ENCODE assay signal across 1 cellular context in the genomic region with DNA sequence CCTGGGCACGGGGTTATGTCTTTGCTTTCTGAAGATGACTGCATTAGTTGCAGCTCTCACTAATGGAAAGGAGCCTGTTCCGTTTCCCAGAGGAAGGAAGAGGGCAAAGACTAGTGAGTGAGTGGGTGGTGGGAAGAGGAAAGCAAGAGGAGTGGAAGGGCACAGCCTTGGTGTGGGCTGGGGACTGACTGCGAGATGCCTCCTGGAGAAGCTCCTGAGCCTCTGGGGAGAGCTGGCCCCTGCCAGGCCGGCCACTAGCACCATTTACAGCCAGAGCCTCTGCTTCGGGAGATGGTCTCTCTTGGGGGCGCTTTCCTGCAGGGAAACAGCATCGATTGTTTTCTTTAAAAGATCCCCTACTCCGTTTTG.
TF ChIP-seq lines count a peak whose summit lies in the region.

No MANE protein-coding gene starts in this region.

TF ChIP-seq in H1, 55 proteins besides CTCF, POLR2A, EP300 and RAD21:
- no peak for TF ChIP-seq CBX5 (IDR thresholded peaks at IDR 0.05; ENCODE audit: low read depth, low read length)
- no peak for TF ChIP-seq CREB1 (IDR thresholded peaks at IDR 0.05)
- no peak for TF ChIP-seq SRF (IDR thresholded peaks at IDR 0.05; ENCODE audit: low read depth, low read length)
- TF ChIP-seq EZH2 (IDR thresholded peaks at IDR 0.05; ENCODE audit: low read depth, low read length, severe bottlenecking): peak; percentile 62
- TF ChIP-seq, protein P1, sequence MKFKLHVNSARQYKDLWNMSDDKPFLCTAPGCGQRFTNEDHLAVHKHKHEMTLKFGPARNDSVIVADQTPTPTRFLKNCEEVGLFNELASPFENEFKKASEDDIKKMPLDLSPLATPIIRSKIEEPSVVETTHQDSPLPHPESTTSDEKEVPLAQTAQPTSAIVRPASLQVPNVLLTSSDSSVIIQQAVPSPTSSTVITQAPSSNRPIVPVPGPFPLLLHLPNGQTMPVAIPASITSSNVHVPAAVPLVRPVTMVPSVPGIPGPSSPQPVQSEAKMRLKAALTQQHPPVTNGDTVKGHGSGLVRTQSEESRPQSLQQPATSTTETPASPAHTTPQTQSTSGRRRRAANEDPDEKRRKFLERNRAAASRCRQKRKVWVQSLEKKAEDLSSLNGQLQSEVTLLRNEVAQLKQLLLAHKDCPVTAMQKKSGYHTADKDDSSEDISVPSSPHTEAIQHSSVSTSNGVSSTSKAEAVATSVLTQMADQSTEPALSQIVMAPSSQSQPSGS (IDR thresholded peaks at IDR 0.05; ENCODE audit: low read length): 0 out of 2 replicates have a peak, but pooled peaks have one; percentile 29
- TF ChIP-seq SP2 (IDR thresholded peaks at IDR 0.05; ENCODE audit: low read length): no peak
- no peak for TF ChIP-seq BCL11A (IDR thresholded peaks at IDR 0.05; ENCODE audit: low read depth in 2 of 2, low read length in 2 of 2)
- no peak for TF ChIP-seq RNF2 (IDR thresholded peaks at IDR 0.05; ENCODE audit: borderline replicate concordance, low read depth, low read length, missing control alignments, poor library complexity, severe bottlenecking)
- TF ChIP-seq ASH2L (IDR thresholded peaks at IDR 0.05; ENCODE audit: low read length): no peak
- TF ChIP-seq, protein P2, sequence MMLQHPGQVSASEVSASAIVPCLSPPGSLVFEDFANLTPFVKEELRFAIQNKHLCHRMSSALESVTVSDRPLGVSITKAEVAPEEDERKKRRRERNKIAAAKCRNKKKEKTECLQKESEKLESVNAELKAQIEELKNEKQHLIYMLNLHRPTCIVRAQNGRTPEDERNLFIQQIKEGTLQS (IDR thresholded peaks at IDR 0.05; ENCODE audit: insufficient read depth, low read depth, low read length): no peak
- no peak for TF ChIP-seq SAP30 (IDR thresholded peaks at IDR 0.05; ENCODE audit: insufficient read depth, insufficient replicate concordance, low read length)
- TF ChIP-seq HDAC2 (IDR thresholded peaks at IDR 0.05; ENCODE audit: borderline replicate concordance in 1 of 2, low read depth in 2 of 2, low read length in 2 of 2): no peak
- TF ChIP-seq JUN (IDR thresholded peaks at IDR 0.05; ENCODE audit: low read depth, low read length): no peak
- no peak for TF ChIP-seq RFX5 (IDR thresholded peaks at IDR 0.05; ENCODE audit: borderline replicate concordance, low read depth, low read length)
- TF ChIP-seq SIN3A (conservative IDR thresholded peaks at IDR 0.05 in 1 of 2, IDR thresholded peaks at IDR 0.05 in 1 of 2; ENCODE audit: low read depth in 1 of 2, low read length in 2 of 2): 0 out of 4 replicates have a peak, but pooled peaks of 1 of the 2 experiments have one; percentile 7
- no peak for TF ChIP-seq TEAD4 (IDR thresholded peaks at IDR 0.05; ENCODE audit: low read depth, low read length)
- TF ChIP-seq RXRA (IDR thresholded peaks at IDR 0.05; ENCODE audit: insufficient read depth, low read depth, low read length): no peak
TF ChIP-seq in H1: peak in this region for 3.
